In the genomic region with DNA sequence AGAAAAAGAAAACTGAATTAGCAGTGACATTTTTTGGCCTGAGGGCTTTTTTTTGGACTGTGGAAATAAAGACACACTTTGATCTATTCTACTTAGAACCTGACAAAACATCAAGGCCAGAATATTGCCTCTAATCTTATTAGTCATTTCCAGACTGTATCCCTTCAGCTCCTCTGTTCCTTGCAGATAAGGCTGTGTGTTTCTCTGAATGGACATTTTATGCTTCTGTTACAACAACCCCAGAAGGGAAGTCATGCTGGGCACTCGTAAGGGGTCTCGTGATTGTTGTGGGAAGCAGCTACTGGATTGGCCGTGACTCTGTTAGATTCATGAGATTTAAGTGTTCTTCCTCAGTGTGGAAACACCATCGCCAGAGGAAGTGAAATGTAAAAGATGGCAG, we compare ENCODE assay signal across 1 cellular context.
A peak's percentile ranks its signal among the peaks of the same experiment; 100 is the strongest.
TF ChIP-seq lines count a peak whose summit lies in the region.

No MANE protein-coding gene starts in this region.

TF ChIP-seq in K562, 482 proteins besides CTCF, POLR2A, EP300 and RAD21 (continued from another document):
- TF ChIP-seq STAT5A (IDR thresholded peaks at IDR 0.05; ENCODE audit: borderline replicate concordance, low read length) = 0 out of 2 replicates have a peak, but pooled peaks have one; percentile 23
- TF ChIP-seq ZNF76 (CRISPR knock-in tag; IDR thresholded peaks at IDR 0.05; ENCODE audit: borderline replicate concordance) = no peak
- no peak for TF ChIP-seq ZNF445 (CRISPR knock-in tag; IDR thresholded peaks at IDR 0.05; ENCODE audit: low read depth)
- TF ChIP-seq ZBTB11 (CRISPR knock-in tag; IDR thresholded peaks at IDR 0.05) = no peak
- TF ChIP-seq RBFOX2 (IDR thresholded peaks at IDR 0.05; ENCODE audit: low read depth, low read length) = no peak
- TF ChIP-seq, protein P1, sequence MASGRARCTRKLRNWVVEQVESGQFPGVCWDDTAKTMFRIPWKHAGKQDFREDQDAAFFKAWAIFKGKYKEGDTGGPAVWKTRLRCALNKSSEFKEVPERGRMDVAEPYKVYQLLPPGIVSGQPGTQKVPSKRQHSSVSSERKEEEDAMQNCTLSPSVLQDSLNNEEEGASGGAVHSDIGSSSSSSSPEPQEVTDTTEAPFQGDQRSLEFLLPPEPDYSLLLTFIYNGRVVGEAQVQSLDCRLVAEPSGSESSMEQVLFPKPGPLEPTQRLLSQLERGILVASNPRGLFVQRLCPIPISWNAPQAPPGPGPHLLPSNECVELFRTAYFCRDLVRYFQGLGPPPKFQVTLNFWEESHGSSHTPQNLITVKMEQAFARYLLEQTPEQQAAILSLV (tag; IDR thresholded peaks at IDR 0.05) = no peak
- TF ChIP-seq HIVEP1 (CRISPR knock-in tag; IDR thresholded peaks at IDR 0.05) = no peak
- no peak for TF ChIP-seq ZNF398 (CRISPR knock-in tag; IDR thresholded peaks at IDR 0.05)
- no peak for TF ChIP-seq PHB (CRISPR knock-in tag; IDR thresholded peaks at IDR 0.05)
- no peak for TF ChIP-seq CSDE1 (IDR thresholded peaks at IDR 0.05)
- no peak for TF ChIP-seq ZBTB1 (CRISPR knock-in tag; IDR thresholded peaks at IDR 0.05; ENCODE audit: borderline replicate concordance, low read depth)
- TF ChIP-seq, protein P2, sequence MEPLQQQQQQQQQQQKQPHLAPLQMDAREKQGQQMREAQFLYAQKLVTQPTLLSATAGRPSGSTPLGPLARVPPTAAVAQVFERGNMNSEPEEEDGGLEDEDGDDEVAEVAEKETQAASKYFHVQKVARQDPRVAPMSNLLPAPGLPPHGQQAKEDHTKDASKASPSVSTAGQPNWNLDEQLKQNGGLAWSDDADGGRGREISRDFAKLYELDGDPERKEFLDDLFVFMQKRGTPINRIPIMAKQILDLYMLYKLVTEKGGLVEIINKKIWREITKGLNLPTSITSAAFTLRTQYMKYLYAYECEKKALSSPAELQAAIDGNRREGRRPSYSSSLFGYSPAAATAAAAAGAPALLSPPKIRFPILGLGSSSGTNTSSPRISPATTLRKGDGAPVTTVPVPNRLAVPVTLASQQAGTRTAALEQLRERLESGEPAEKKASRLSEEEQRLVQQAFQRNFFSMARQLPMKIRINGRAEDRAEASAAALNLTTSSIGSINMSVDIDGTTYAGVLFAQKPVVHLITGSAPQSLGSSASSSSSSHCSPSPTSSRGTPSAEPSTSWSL (CRISPR knock-in tag; IDR thresholded peaks at IDR 0.05; ENCODE audit: borderline replicate concordance) = no peak
- peak; percentile 29; the same call in 1 of the 2 replicates for TF ChIP-seq VEZF1 (CRISPR knock-in tag; IDR thresholded peaks at IDR 0.05)
- peak in 1 of 2 experiments; percentile 61; a peak in 1 of 4 replicates for TF ChIP-seq RCOR1 (IDR thresholded peaks at IDR 0.05; ENCODE audit: borderline replicate concordance in 1 of 2, low read depth in 2 of 2, low read length in 2 of 2)
- TF ChIP-seq ZNF586 (CRISPR knock-in tag; conservative IDR thresholded peaks at IDR 0.05) = no peak
- TF ChIP-seq CBFA2T2 (conservative IDR thresholded peaks at IDR 0.05) = peak; percentile 67
- no peak for TF ChIP-seq MYNN (IDR thresholded peaks at IDR 0.05)
- TF ChIP-seq MYNN (CRISPR knock-in tag; IDR thresholded peaks at IDR 0.05) = no peak
- no peak for TF ChIP-seq RAD51 (IDR thresholded peaks at IDR 0.05; ENCODE audit: borderline replicate concordance, low read depth)
- TF ChIP-seq SREBF2 (CRISPR knock-in tag; IDR thresholded peaks at IDR 0.05) = no peak
- TF ChIP-seq THRAP3 (IDR thresholded peaks at IDR 0.05; ENCODE audit: borderline replicate concordance) = no peak
